Comparison of ENCODE assay signal across 23 cellular contexts in genomic region chr12:6314776-6315175, GRCh38. TPM values are rescaled to one million over a fixed set of nuclear protein-coding genes. Genes with fewer than 3 reads are reported as not detected.
"Had no signal": no experiment of that assay in that cellular context is flagged by ENCODE, and none has a peak within 500 bp of the region (broad histone marks: within the 10 kb centered on the region; RNA-seq: fewer than 3 reads in every experiment).

No MANE protein-coding gene starts in this region.

- H3K9me3 Mint-ChIP-seq: activated B cell treated with CpG ODN at 0.5 μM for 24 hours; activated T-cell treated with anti-CD3 and anti-CD28 coated beads, Interleukin-2, amount 50 U/mL, for 72 hours; neural crest cell; T-cell had no signal

- H3K27me3 ChIP-seq: right atrium auricular region had no signal

- H3K4me3 Mint-ChIP-seq: activated B cell treated with CpG ODN at 0.5 μM for 24 hours; activated naive CD8-positive, alpha-beta T cell; activated T-cell treated with anti-CD3 and anti-CD28 coated beads, Interleukin-2, amount 50 U/mL, for 72 hours; neural crest cell; T-cell had no signal

- H3K36me3 Mint-ChIP-seq: activated naive CD8-positive, alpha-beta T cell; T-cell had no signal

- ATAC-seq: activated T-cell treated with anti-CD3 and anti-CD28 coated beads, Interleukin-2, amount 50 U/mL, for 72 hours; gastroesophageal sphincter; heart left ventricle; left ventricle myocardium superior; T-cell had no signal

- DNase-seq: activated B cell treated with CpG ODN at 0.5 μM for 24 hours; activated CD4-positive, alpha-beta T cell treated with anti-CD3 and anti-CD28 coated beads for 4 hours; activated CD8-positive, alpha-beta memory T cell treated with anti-CD3 and anti-CD28 coated beads, Interleukin-2, amount 50 U/mL, for 4 hours; activated effector memory CD4-positive, alpha-beta T cell treated with anti-CD3 and anti-CD28 coated beads, Interleukin-2, amount 50 U/mL, for 16 hours; activated T-cell treated with anti-CD3 and anti-CD28 coated beads, Interleukin-2, amount 50 U/mL, for 72 hours; anterior cingulate cortex; cerebellar nuclear complex; effector CD8-positive, alpha-beta T cell; heart left ventricle; kidney glomerular epithelial cell; left ventricle myocardium superior; stomach; T-cell had no signal

- H3K27me3 Mint-ChIP-seq: activated naive CD8-positive, alpha-beta T cell had no signal

- H3K36me3 ChIP-seq: esophagus muscularis mucosa, gastroesophageal sphincter, heart left ventricle, prostate gland, right atrium auricular region, thoracic aorta had no signal

- H3K9me3 ChIP-seq: esophagus muscularis mucosa, gastroesophageal sphincter, heart left ventricle, prostate gland, right atrium auricular region, stomach, thoracic aorta had no signal

- H3K27ac ChIP-seq: esophagus muscularis mucosa, gastroesophageal sphincter, heart left ventricle, prostate gland, right atrium auricular region, stomach, thoracic aorta had no signal

- H3K4me1 ChIP-seq: prostate gland had no signal

- FAIRE-seq: endothelial cell of umbilical vein had no signal

- H3K4me3 ChIP-seq: esophagus muscularis mucosa, gastroesophageal sphincter, heart left ventricle, prostate gland, right atrium auricular region, skin epidermis, stomach, thoracic aorta had no signal

- H3K27ac Mint-ChIP-seq: activated B cell treated with CpG ODN at 0.5 μM for 24 hours; activated naive CD8-positive, alpha-beta T cell; activated T-cell treated with anti-CD3 and anti-CD28 coated beads, Interleukin-2, amount 50 U/mL, for 72 hours; T-cell had no signal

RNA-seq across cellular contexts. Expression of gene PLEKHG6, which starts 4.3 kb away (rescaled TPM):
- total RNA-seq: activated B cell treated with CpG ODN at 0.5 μM for 24 hours; activated T-cell treated with anti-CD3 and anti-CD28 coated beads, Interleukin-2, amount 50 U/mL, for 72 hours; endothelial cell of umbilical vein; mononuclear cell had no signal

RNA-seq across cellular contexts. Expression of gene TNFRSF1A, which starts 27.1 kb away (rescaled TPM):
- total RNA-seq: activated B cell treated with CpG ODN at 0.5 μM for 24 hours had no signal
